Comparison of ENCODE assay signal across 11 cellular contexts in the genomic region with DNA sequence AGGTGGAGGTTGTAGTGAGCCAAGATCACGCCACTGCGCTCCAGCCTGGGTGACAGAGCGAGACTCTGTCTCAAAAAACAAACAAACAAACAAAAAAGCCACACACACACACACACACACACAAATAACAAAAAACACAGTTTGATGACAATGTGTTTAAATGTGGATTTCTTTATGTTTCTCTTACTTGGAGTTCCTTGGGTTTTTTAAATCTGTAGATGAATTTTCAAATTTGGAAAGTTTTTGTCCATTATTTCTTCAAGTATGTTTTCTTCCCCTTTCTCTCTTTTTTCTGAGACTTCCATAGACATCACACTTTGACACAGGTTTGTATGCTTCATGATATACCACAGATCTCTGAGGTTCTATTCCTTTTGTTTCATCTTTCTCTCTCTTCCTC. TPM values are rescaled to one million over a fixed set of nuclear protein-coding genes. Genes with fewer than 3 reads are reported as not detected.
"Had no signal": no experiment of that assay in that cellular context is flagged by ENCODE, and none has a peak within 500 bp of the region (broad histone marks: within the 10 kb centered on the region; RNA-seq: fewer than 3 reads in every experiment).

No MANE protein-coding gene starts in this region.

- FAIRE-seq: HepG2, HTR-8/SVneo had no signal

- DNase-seq: IMR-90, Karpas-422, KBM-7, KG1 had no signal

- H3K4me2 ChIP-seq: KMS-11 had no signal

- H3K9ac ChIP-seq: KMS-11 had no signal

- H3K27ac ChIP-seq: HL-60, KMS-11 had no signal

- ATAC-seq: HepG2 had no signal

RNA-seq across cellular contexts. Expression of gene HPCAL4, which starts 35.4 kb away (rescaled TPM):
- total RNA-seq: HepG2, HT-29, HT1080, IMR-90 had no signal
- polyA plus RNA-seq: HepG2 had no signal

RNA-seq across cellular contexts. Expression of gene OXCT2, which starts 44.5 kb away (rescaled TPM):
- total RNA-seq: HT1080 had no signal

RNA-seq across cellular contexts. Expression of gene NT5C1A, which starts 54.7 kb away (rescaled TPM):
- total RNA-seq: HepG2, HT-29, HT1080, IMR-90 had no signal
- polyA plus RNA-seq: HepG2, IgD-negative memory B cell, IMR-90 had no signal
